16 cellular contexts compared by ENCODE assay signal in genomic region chr12:50626026-50626425, GRCh38.
DNase-seq lines count a peak whose midpoint lies in the region; FAIRE-seq and TF ChIP-seq lines count a peak whose summit lies in the region.
"Had no signal": no experiment of that assay in that cellular context is flagged by ENCODE, and none has a peak within 500 bp of the region (broad histone marks: within the 10 kb centered on the region; RNA-seq: fewer than 3 reads in every experiment).

No MANE protein-coding gene starts in this region.

- intact Hi-C loops in ovary (cut with DNase I), result no loop called here

- TF ChIP-seq CTCF in astrocyte (IDR thresholded peaks at IDR 0.05; ENCODE audit: insufficient read depth, low read depth, low read length) (no peak), osteocyte (IDR thresholded peaks at IDR 0.05) (no peak), ovary (IDR thresholded peaks at IDR 0.05) (no peak)

- peaks cover 60% of the 10 kb centered on the region for H3K4me1 Mint-ChIP-seq in activated naive CD4-positive, alpha-beta T cell treated with anti-CD3 and anti-CD28 coated beads, Interleukin-2, amount 50 U/mL, for 24 hours
- H3K4me1 Mint-ChIP-seq in astrocyte (ENCODE audit: low read depth, unreplicated experiment), result peaks cover 43% of the 10 kb centered on the region
- peaks cover 43% of the 10 kb centered on the region for H3K4me1 Mint-ChIP-seq in osteocyte (ENCODE audit: unreplicated experiment)

- H3K4me3 ChIP-seq in astrocyte (ENCODE audit: insufficient read depth, low read depth, low read length) (no peak overlapping the region), ovary (no peak overlapping the region)
- H3K4me3 ChIP-seq: lower lobe of right lung, upper lobe of left lung had no signal

- no peak for TF ChIP-seq EP300 in ovary (IDR thresholded peaks at IDR 0.05)

- H3K27me3 Mint-ChIP-seq in activated naive CD4-positive, alpha-beta T cell treated with anti-CD3 and anti-CD28 coated beads, Interleukin-2, amount 50 U/mL, for 24 hours, result no peaks in the 10 kb centered on the region
- no peaks in the 10 kb centered on the region for H3K27me3 Mint-ChIP-seq in astrocyte (ENCODE audit: low read depth, unreplicated experiment)
- H3K27me3 Mint-ChIP-seq in osteocyte (ENCODE audit: unreplicated experiment), result no peaks in the 10 kb centered on the region
- H3K27me3 Mint-ChIP-seq: activated CD4-positive, alpha-beta T cell treated with anti-CD3 and anti-CD28 coated beads for 36 hours had no signal

- no peak for TF ChIP-seq POLR2A in ovary (IDR thresholded peaks at IDR 0.05)

- peaks cover 14% of the 10 kb centered on the region for H3K36me3 Mint-ChIP-seq in activated naive CD4-positive, alpha-beta T cell treated with anti-CD3 and anti-CD28 coated beads, Interleukin-2, amount 50 U/mL, for 24 hours
- peaks cover 19% of the 10 kb centered on the region for H3K36me3 Mint-ChIP-seq in astrocyte (ENCODE audit: low read depth, unreplicated experiment)
- peaks cover 21% of the 10 kb centered on the region for H3K36me3 Mint-ChIP-seq in osteocyte (ENCODE audit: unreplicated experiment)

- no peak overlapping the region for H2AFZ ChIP-seq in astrocyte (ENCODE audit: low read depth, low read length)

- FAIRE-seq in astrocyte (lab: Jason Lieb, UNC), result peak; percentile 29

- peaks cover 7% of the 10 kb centered on the region for H3K36me3 ChIP-seq in astrocyte (ENCODE audit: insufficient read depth, low read length)
- H3K36me3 ChIP-seq in ovary, result no peaks in the 10 kb centered on the region

- no peak overlapping the region for H3K9ac ChIP-seq in astrocyte (ENCODE audit: low read length)

- no peak for DNase-seq in activated naive CD4-positive, alpha-beta T cell treated with Interleukin-2 at 50 U/mL for 16 hours
- peak; percentile 49 to 90 for DNase-seq in NOMO-1 (lab: John Stamatoyannopoulos, UW; ENCODE audit: unreplicated experiment in 2 of 2)
- DNase-seq in astrocyte (ENCODE audit: low read depth), result no peak
- no peak for DNase-seq in osteocyte (ENCODE audit: extremely low spot score, unreplicated experiment)
- no peak for DNase-seq in anterior cingulate cortex (lab: John Stamatoyannopoulos, UW)
- no peak for DNase-seq in epidermal melanocyte (ENCODE audit: insufficient read length, low spot score)
- no peak for DNase-seq in ovary
- DNase-seq: activated CD4-positive, alpha-beta T cell treated with anti-CD3 and anti-CD28 coated beads for 36 hours; caudate nucleus; lower lobe of right lung; NCI-H1436; NCI-H526 treated with DMSO at 0.1 percent for 48 hours; occipital lobe; upper lobe of left lung had no signal

- H4K20me1 ChIP-seq in astrocyte (ENCODE audit: insufficient read depth, low read length), result no peaks in the 10 kb centered on the region

- H3K27ac ChIP-seq in astrocyte (ENCODE audit: low read depth, low read length) (no peak overlapping the region), ovary (no peak overlapping the region)
- H3K27ac ChIP-seq: epithelial cell of prostate, lower lobe of right lung, upper lobe of left lung had no signal

- H3K9me3 Mint-ChIP-seq in activated naive CD4-positive, alpha-beta T cell treated with anti-CD3 and anti-CD28 coated beads, Interleukin-2, amount 50 U/mL, for 24 hours, result no peaks in the 10 kb centered on the region
- H3K9me3 Mint-ChIP-seq in astrocyte (ENCODE audit: unreplicated experiment) (no peaks in the 10 kb centered on the region), osteocyte (ENCODE audit: unreplicated experiment) (no peaks in the 10 kb centered on the region)

- WGBS in ovary, 3 donors, result 74 to 83% (median 82%) methylated on average over 5 of the region's 5 CpGs

- H3K4me3 Mint-ChIP-seq in activated naive CD4-positive, alpha-beta T cell treated with anti-CD3 and anti-CD28 coated beads, Interleukin-2, amount 50 U/mL, for 24 hours, result no peak overlapping the region
- no peak overlapping the region for H3K4me3 Mint-ChIP-seq in astrocyte (ENCODE audit: unreplicated experiment)
- no peak overlapping the region for H3K4me3 Mint-ChIP-seq in osteocyte (ENCODE audit: unreplicated experiment)
- H3K4me3 Mint-ChIP-seq: activated CD4-positive, alpha-beta T cell treated with anti-CD3 and anti-CD28 coated beads for 36 hours had no signal

- peaks cover 51% of the 10 kb centered on the region for H3K79me2 ChIP-seq in astrocyte (ENCODE audit: insufficient read depth, low read length)

- H3K4me2 ChIP-seq in astrocyte (ENCODE audit: low read length), result no peak overlapping the region

- peak overlapping the region; percentile 10 for H3K27ac Mint-ChIP-seq in activated naive CD4-positive, alpha-beta T cell treated with anti-CD3 and anti-CD28 coated beads, Interleukin-2, amount 50 U/mL, for 24 hours
- H3K27ac Mint-ChIP-seq in astrocyte (ENCODE audit: unreplicated experiment) (peak overlapping the region; percentile 9), osteocyte (ENCODE audit: unreplicated experiment) (peak overlapping the region; percentile 62)
- H3K27ac Mint-ChIP-seq: activated CD4-positive, alpha-beta T cell treated with anti-CD3 and anti-CD28 coated beads for 36 hours had no signal

- H3K4me1 ChIP-seq in astrocyte (ENCODE audit: insufficient read depth, low read length), result peaks cover 11% of the 10 kb centered on the region
- H3K4me1 ChIP-seq in ovary (ENCODE audit: insufficient read depth), result peaks cover 4% of the 10 kb centered on the region

- no peaks in the 10 kb centered on the region for H3K27me3 ChIP-seq in astrocyte (ENCODE audit: insufficient read depth, low read length)
- no peaks in the 10 kb centered on the region for H3K27me3 ChIP-seq in ovary
- H3K27me3 ChIP-seq: upper lobe of left lung had no signal

- no peaks in the 10 kb centered on the region for H3K9me3 ChIP-seq in astrocyte (ENCODE audit: insufficient read depth, low read depth, low read length)
- no peaks in the 10 kb centered on the region for H3K9me3 ChIP-seq in ovary
- H3K9me3 ChIP-seq: lower lobe of right lung, upper lobe of left lung had no signal

Comparison
In these comparisons a context has a peak if more than half of its experiments do, and no peak if none do; other contexts are left out.
1. H3K27ac Mint-ChIP-seq: peak in every context shown above with its lines; median percentile 62 in osteocyte; 10 in activated naive CD4-positive, alpha-beta T cell treated with anti-CD3 and anti-CD28 coated beads, Interleukin-2, amount 50 U/mL, for 24 hours; 9 in astrocyte.
2. DNase-seq: peak in NOMO-1 (2 of 2); none in activated naive CD4-positive, alpha-beta T cell treated with Interleukin-2 at 50 U/mL for 16 hours (single experiment), astrocyte (single experiment), osteocyte (single experiment), anterior cingulate cortex (0 of 58), epidermal melanocyte (single experiment) and ovary (0 of 5).